ENCODE assay signal across 9 cellular contexts in genomic region chr1:117653732-117654484, GRCh38. TPM values are rescaled to one million over a fixed set of nuclear protein-coding genes. Genes with fewer than 3 reads are reported as not detected.
DNase-seq lines count a peak whose midpoint lies in the region; ATAC-seq lines count a peak whose summit lies in the region.
"Had no signal": no experiment of that assay in that cellular context is flagged by ENCODE, and none has a peak within 500 bp of the region (broad histone marks: within the 10 kb centered on the region; RNA-seq: fewer than 3 reads in every experiment).

No MANE protein-coding gene starts in this region.

- peak; percentile 77 for DNase-seq in activated CD4-positive, alpha-beta T cell treated with anti-CD3 and anti-CD28 coated beads, Interleukin-2, amount 10 ng/mL, durations not matched to agents 24 days and 14 days
- peak; percentile 24 for DNase-seq in posterior vena cava (ENCODE audit: low spot score)
- no peak for DNase-seq in NCI-H526 (lab: John Stamatoyannopoulos, UW)
- DNase-seq in NCI-H2029 (lab: John Stamatoyannopoulos, UW) = no peak
- no peak for DNase-seq in islet precursor cell
- DNase-seq in hepatic stellate cell (ENCODE audit: low spot score) = no peak
- DNase-seq: NCI-H446 treated with DMSO at 0.1 percent for 48 hours had no signal

- H3K9me3 Mint-ChIP-seq in activated CD4-positive, alpha-beta T cell treated with anti-CD3 and anti-CD28 coated beads, Interleukin-2, amount 10 ng/mL, durations not matched to agents 24 days and 14 days = no peaks in the 10 kb centered on the region

- peak; percentile 7 for ATAC-seq in GM19372 (IDR thresholded peaks at IDR 0.05; ENCODE audit: low read depth, unreplicated experiment)
- ATAC-seq in HG03039 (IDR thresholded peaks at IDR 0.05; ENCODE audit: unreplicated experiment) = peak; percentile 13

- peak overlapping the region; percentile 77 for H3K27ac Mint-ChIP-seq in activated CD4-positive, alpha-beta T cell treated with anti-CD3 and anti-CD28 coated beads, Interleukin-2, amount 10 ng/mL, durations not matched to agents 24 days and 14 days

- intact Hi-C loops in activated CD4-positive, alpha-beta T cell treated with anti-CD3 and anti-CD28 coated beads, Interleukin-2, amount 10 ng/mL, durations not matched to agents 24 days and 14 days (cut with micrococcal nuclease) = loop anchor here (1.0 kb wide), 1 partner anchor 119 kb away; no protein-coding TSS in a partner anchor
- intact Hi-C loops in posterior vena cava (cut with DNase I) = no loop called here

- H3K4me1 Mint-ChIP-seq in activated CD4-positive, alpha-beta T cell treated with anti-CD3 and anti-CD28 coated beads, Interleukin-2, amount 10 ng/mL, durations not matched to agents 24 days and 14 days = peaks cover 79% of the 10 kb centered on the region

- peak overlapping the region; percentile 72 for H3K4me3 Mint-ChIP-seq in activated CD4-positive, alpha-beta T cell treated with anti-CD3 and anti-CD28 coated beads, Interleukin-2, amount 10 ng/mL, durations not matched to agents 24 days and 14 days

- no peaks in the 10 kb centered on the region for H3K36me3 Mint-ChIP-seq in activated CD4-positive, alpha-beta T cell treated with anti-CD3 and anti-CD28 coated beads, Interleukin-2, amount 10 ng/mL, durations not matched to agents 24 days and 14 days (ENCODE audit: low read depth)

- peaks cover 15% of the 10 kb centered on the region for H3K27me3 Mint-ChIP-seq in activated CD4-positive, alpha-beta T cell treated with anti-CD3 and anti-CD28 coated beads, Interleukin-2, amount 10 ng/mL, durations not matched to agents 24 days and 14 days

RNA-seq across cellular contexts. Expression of gene TENT5C, which starts 48.1 kb away (rescaled TPM):
- 3.1 and 3.5 TPM in 2 replicates for total RNA-seq in activated CD4-positive, alpha-beta T cell treated with anti-CD3 and anti-CD28 coated beads, Interleukin-2, amount 10 ng/mL, durations not matched to agents 24 days and 14 days
- 10 to 100 TPM in 1 of 2 donors, 1 to 10 TPM in 1; 3.6 to 12.4 TPM for total RNA-seq in posterior vena cava

Comparison
In these comparisons a context has a peak if more than half of its experiments do, and no peak if none do; other contexts are left out.
1. DNase-seq: peak in activated CD4-positive, alpha-beta T cell treated with anti-CD3 and anti-CD28 coated beads, Interleukin-2, amount 10 ng/mL, durations not matched to agents 24 days and 14 days (single experiment) and posterior vena cava (single experiment); none in NCI-H526 (0 of 2), NCI-H2029 (single experiment), islet precursor cell (single experiment) and hepatic stellate cell (single experiment).